In the genomic region with DNA sequence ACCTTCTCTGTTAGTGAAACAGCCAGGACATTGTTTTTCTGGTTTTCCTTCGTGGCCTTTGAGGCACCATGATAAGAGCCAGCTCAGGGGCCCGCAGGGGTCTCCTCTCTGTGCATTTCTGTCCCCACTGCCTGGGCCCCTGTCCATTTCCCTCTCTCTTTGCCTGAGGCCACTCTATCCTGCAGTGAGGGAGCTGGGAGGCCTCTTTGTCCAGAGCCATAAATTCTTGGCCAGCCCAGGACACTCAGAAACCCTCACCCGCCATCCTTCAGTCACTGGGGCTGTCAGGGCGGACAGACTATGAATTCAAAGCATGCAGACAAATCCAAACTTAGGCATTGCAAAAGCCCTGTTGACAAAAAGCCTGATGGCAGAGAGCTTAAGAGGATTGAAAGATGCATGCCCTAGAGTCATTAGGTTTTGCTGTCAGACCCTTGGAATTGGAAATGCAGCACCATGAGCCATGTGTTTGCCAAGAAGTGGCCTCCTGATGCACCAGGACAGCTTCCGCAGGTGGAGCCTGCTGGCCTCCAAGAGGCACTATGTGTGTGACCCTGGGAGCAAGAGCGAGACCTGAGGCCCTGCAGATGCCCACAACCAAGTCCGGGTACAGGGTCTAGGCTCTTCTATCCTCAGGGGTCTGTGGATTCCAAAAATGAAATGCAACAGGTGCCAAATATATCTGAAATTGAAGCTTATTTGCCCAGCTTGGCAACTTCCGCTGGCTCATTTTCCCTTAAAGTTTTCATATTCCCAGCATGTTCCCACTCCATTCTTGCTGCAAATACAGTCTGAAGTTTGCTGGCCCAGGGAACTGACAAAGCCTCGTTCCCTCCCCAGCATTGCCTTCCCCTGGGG, we compare ENCODE assay signal across 31 cellular contexts.
DNase-seq lines count a peak whose midpoint lies in the region; TF ChIP-seq lines count a peak whose summit lies in the region.
"Had no signal": no experiment of that assay in that cellular context is flagged by ENCODE, and none has a peak within 500 bp of the region (broad histone marks: within the 10 kb centered on the region; RNA-seq: fewer than 3 reads in every experiment).

No MANE protein-coding gene starts in this region.

- H3K4me3 ChIP-seq in adipocyte (ENCODE audit: low read length) (no peak overlapping the region), testis (no peak overlapping the region), ovary (no peak overlapping the region)
- H3K4me3 ChIP-seq: gastroesophageal sphincter, hepatocyte, sigmoid colon, suprapubic skin, vagina had no signal

- DNase-seq in activated T-cell treated with anti-CD3 and anti-CD28 coated beads, Interleukin-2, amount 50 U/mL, for 48 hours: peak; percentile 7 to 12
- DNase-seq in activated T-cell treated with anti-CD3 and anti-CD28 coated beads, Interleukin-2, amount 50 U/mL, for 1 hour: no peak
- DNase-seq in adipocyte (ENCODE audit: low read depth) (no peak), mesenteric fat pad (ENCODE audit: low spot score) (peak; percentile 72), testis (peak; percentile 3), ovary (no peak), ecto neural progenitor cell (ENCODE audit: low spot score) (no peak), NCI-H2081 (lab: John Stamatoyannopoulos, UW) (no peak)
- DNase-seq: activated CD4-positive, alpha-beta T cell treated with anti-CD3 and anti-CD28 coated beads for 48 hours; activated naive CD4-positive, alpha-beta T cell treated with anti-CD3 and anti-CD28 coated beads, Interleukin-2, amount 50 U/mL, for 16 hours; AML-193; CD4-positive, alpha-beta memory T cell; central memory CD4-positive, alpha-beta T cell; dermis blood vessel endothelial cell; EL; H7; IMR-90; natural killer cell; NCI-H1105; NCI-H187 treated with DMSO at 0.1 percent for 48 hours; NCI-H2227 treated with DMSO at 0.1 percent for 48 hours; NCI-H526 treated with DMSO at 0.1 percent for 48 hours; SHP77 treated with DMSO at 0.1 percent for 48 hours; sigmoid colon; stimulated activated CD4-positive, alpha-beta T cell treated with anti-CD3 and anti-CD28 coated beads, Interleukin-4, amount 100 ng/mL, for 4 hours; WERI-Rb-1 had no signal

- peaks cover 29% of the 10 kb centered on the region for H3K4me1 ChIP-seq in adipocyte (ENCODE audit: control insufficient read depth, insufficient read depth, low read length)
- peaks cover 17% of the 10 kb centered on the region for H3K4me1 ChIP-seq in testis
- peaks cover 2% of the 10 kb centered on the region for H3K4me1 ChIP-seq in ovary (ENCODE audit: insufficient read depth)
- H3K4me1 ChIP-seq: parathyroid adenoma, sigmoid colon, suprapubic skin, vagina had no signal

- WGBS in testis, 2 donors: 86% methylated on average over 9 of the region's 9 CpGs
- 80 to 89% (median 87%) methylated on average over 9 of the region's 9 CpGs for WGBS in ovary, 3 donors

- no peak for TF ChIP-seq EP300 in ovary (IDR thresholded peaks at IDR 0.05)

- H3K27ac ChIP-seq in testis: no peak overlapping the region
- no peak overlapping the region for H3K27ac ChIP-seq in ovary
- H3K27ac ChIP-seq: gastroesophageal sphincter, hepatocyte, parathyroid adenoma, sigmoid colon, suprapubic skin, vagina, WERI-Rb-1 had no signal

- H3K36me3 ChIP-seq in adipocyte (ENCODE audit: control insufficient read depth, insufficient read depth, low read length, severe bottlenecking) (peaks cover 83% of the 10 kb centered on the region), testis (ENCODE audit: low read depth, missing control alignments) (no peaks in the 10 kb centered on the region), ovary (no peaks in the 10 kb centered on the region)

- H3K27me3 ChIP-seq in adipocyte (replicated peaks; ENCODE audit: control insufficient read depth, insufficient read depth, low read length) (no peaks in the 10 kb centered on the region), testis (no peaks in the 10 kb centered on the region), ovary (no peaks in the 10 kb centered on the region)
- H3K27me3 ChIP-seq: gastroesophageal sphincter, hepatocyte, sigmoid colon, suprapubic skin, vagina had no signal

- TF ChIP-seq POLR2A in testis (IDR thresholded peaks at IDR 0.05) (no peak), ovary (IDR thresholded peaks at IDR 0.05) (no peak)

- no peak for TF ChIP-seq CTCF in testis (IDR thresholded peaks at IDR 0.05)
- no peak for TF ChIP-seq CTCF in ovary (IDR thresholded peaks at IDR 0.05)

- intact Hi-C loops in testis (cut with DNase I; ENCODE audit: low total_unique reads): no loop called here
- intact Hi-C loops in ovary (cut with DNase I): no loop called here

- H3K9me3 ChIP-seq in adipocyte (ENCODE audit: control insufficient read depth, low read length) (no peaks in the 10 kb centered on the region), testis (no peaks in the 10 kb centered on the region), ovary (no peaks in the 10 kb centered on the region)
- H3K9me3 ChIP-seq: gastroesophageal sphincter, sigmoid colon, suprapubic skin, vagina had no signal

- H3K9ac ChIP-seq in adipocyte (ENCODE audit: low read length): peak overlapping the region; percentile 2
- H3K9ac ChIP-seq: parathyroid adenoma had no signal

Comparison
In these comparisons a context has a peak if more than half of its experiments do, and no peak if none do; other contexts are left out.
1. DNase-seq: peak in activated T-cell treated with anti-CD3 and anti-CD28 coated beads, Interleukin-2, amount 50 U/mL, for 48 hours (2 of 2), mesenteric fat pad (single experiment) and testis (single experiment); none in activated T-cell treated with anti-CD3 and anti-CD28 coated beads, Interleukin-2, amount 50 U/mL, for 1 hour (single experiment), adipocyte (single experiment), ovary (0 of 5), ecto neural progenitor cell (single experiment) and NCI-H2081 (0 of 2).